In genomic region chr3:63986147-63986546, GRCh38 we compare ENCODE assay signal across 22 cellular contexts. TPM values are rescaled to one million over a fixed set of nuclear protein-coding genes. Genes with fewer than 3 reads are reported as not detected.
A peak's percentile ranks its signal among the peaks of the same experiment; 100 is the strongest.
DNase-seq lines count a peak whose midpoint lies in the region; ATAC-seq and TF ChIP-seq lines count a peak whose summit lies in the region.
"Had no signal": no experiment of that assay in that cellular context is flagged by ENCODE, and none has a peak within 500 bp of the region (broad histone marks: within the 10 kb centered on the region; RNA-seq: fewer than 3 reads in every experiment).

No MANE protein-coding gene starts in this region.

- no peak overlapping the region for H3K27ac ChIP-seq in MM.1S (ENCODE audit: low read length)

- no peak for ATAC-seq in stimulated activated effector memory CD8-positive, alpha-beta T cell treated with anti-CD3 and anti-CD28 coated beads, Interleukin-12 subunit alpha, Interleukin-12 subunit beta, amount 100 ng/mL, for 72 hours
- ATAC-seq in HG03159 (IDR thresholded peaks at IDR 0.05; ENCODE audit: unreplicated experiment) = no peak
- ATAC-seq: left cardiac atrium; sciatic nerve; SK-N-SH treated with all-trans-retinoic acid at 6 μM for 48 hours; stimulated activated naive CD8-positive, alpha-beta T cell treated with anti-CD3 and anti-CD28 coated beads, Interleukin-15, Interleukin-2, amounts not matched to agents 100 U/mL and 50 U/mL, for 24 hours had no signal

- H3K27me3 ChIP-seq in MM.1S (replicated peaks; ENCODE audit: insufficient read depth, low read length) = no peaks in the 10 kb centered on the region

- 0 out of 2 replicates have a peak, but pooled peaks cover 5% of the 10 kb centered on the region for H3K4me1 ChIP-seq in MM.1S (ENCODE audit: low read length)

- peaks cover 76% of the 10 kb centered on the region for H3K36me3 Mint-ChIP-seq in activated naive CD4-positive, alpha-beta T cell treated with anti-CD3 and anti-CD28 coated beads, Interleukin-2, amount 10 ng/mL, durations not matched to agents 7 days and 5 days
- peaks cover 58% of the 10 kb centered on the region for H3K36me3 Mint-ChIP-seq in activated T-helper 1 cell treated with anti-CD3 and anti-CD28 coated beads, Interleukin-12 subunit alpha, Interleukin-12 subunit beta, Interleukin-2, Interleukin-4 antibody, amounts not matched to agents 30 ng/mL and 10 ng/mL and 1 ng/mL, durations not matched to agents 14 hours and 24 hours and 36 hours (ENCODE audit: low read depth)
- H3K36me3 Mint-ChIP-seq in immature natural killer cell = peaks cover 31 to 68% (median 47%) of the 10 kb centered on the region in 3 donors
- peaks cover 27% of the 10 kb centered on the region for H3K36me3 Mint-ChIP-seq in stimulated activated effector memory CD8-positive, alpha-beta T cell treated with anti-CD3 and anti-CD28 coated beads, Interleukin-12 subunit alpha, Interleukin-12 subunit beta, amount 100 ng/mL, for 72 hours

- no peak overlapping the region for H3K4me2 ChIP-seq in MM.1S (ENCODE audit: low read depth, low read length)

- H3K27ac Mint-ChIP-seq in activated naive CD4-positive, alpha-beta T cell treated with anti-CD3 and anti-CD28 coated beads, Interleukin-2, amount 10 ng/mL, durations not matched to agents 7 days and 5 days = peak overlapping the region; percentile 35
- H3K27ac Mint-ChIP-seq in activated T-helper 1 cell treated with anti-CD3 and anti-CD28 coated beads, Interleukin-12 subunit alpha, Interleukin-12 subunit beta, Interleukin-2, Interleukin-4 antibody, amounts not matched to agents 30 ng/mL and 10 ng/mL and 1 ng/mL, durations not matched to agents 14 hours and 24 hours and 36 hours = peak overlapping the region; percentile 50
- peak overlapping the region in 4 of 6 donors; percentile 2 to 28 (median 20) for H3K27ac Mint-ChIP-seq in immature natural killer cell
- peak overlapping the region; percentile 67 for H3K27ac Mint-ChIP-seq in stimulated activated effector memory CD8-positive, alpha-beta T cell treated with anti-CD3 and anti-CD28 coated beads, Interleukin-12 subunit alpha, Interleukin-12 subunit beta, amount 100 ng/mL, for 72 hours
- H3K27ac Mint-ChIP-seq: type B pancreatic cell had no signal

- no peaks in the 10 kb centered on the region for H4K20me1 ChIP-seq in MM.1S (ENCODE audit: insufficient read depth, low read length)

- H3K9me2 ChIP-seq in MM.1S (replicated peaks; ENCODE audit: insufficient read depth, low read length) = no peaks in the 10 kb centered on the region

- H3F3A ChIP-seq in MM.1S (ENCODE audit: insufficient read depth, low read length) = no peaks in the 10 kb centered on the region

- TF ChIP-seq CTCF in MM.1S (IDR thresholded peaks at IDR 0.05; ENCODE audit: low read length) = no peak

- no peak overlapping the region for H2AFZ ChIP-seq in MM.1S (ENCODE audit: low read length)

- intact Hi-C loops in activated T-helper 1 cell treated with anti-CD3 and anti-CD28 coated beads, Interleukin-12 subunit alpha, Interleukin-12 subunit beta, Interleukin-2, Interleukin-4 antibody, amounts not matched to agents 30 ng/mL and 10 ng/mL and 1 ng/mL, durations not matched to agents 14 hours and 24 hours and 36 hours (cut with micrococcal nuclease) = no loop called here

- H3K9me3 ChIP-seq in MM.1S (replicated peaks; ENCODE audit: insufficient read depth, low read length) = no peaks in the 10 kb centered on the region

- no peak overlapping the region for H3K9ac ChIP-seq in MM.1S (ENCODE audit: low read length)

- DNase-seq in activated naive CD4-positive, alpha-beta T cell treated with anti-CD3 and anti-CD28 coated beads, Interleukin-2, amount 10 ng/mL, durations not matched to agents 7 days and 5 days = no peak
- DNase-seq in activated naive CD4-positive, alpha-beta T cell treated with Interleukin-2 at 50 U/mL for 16 hours = no peak
- no peak for DNase-seq in activated T-helper 1 cell treated with anti-CD3 and anti-CD28 coated beads, Interleukin-12 subunit alpha, Interleukin-12 subunit beta, Interleukin-2, Interleukin-4 antibody, amounts not matched to agents 30 ng/mL and 10 ng/mL and 1 ng/mL, durations not matched to agents 14 hours and 24 hours and 36 hours (ENCODE audit: low spot score)
- DNase-seq in immature natural killer cell (no peak), MM.1S (no peak), HK-2 (ENCODE audit: unreplicated experiment) (no peak)
- no peak for DNase-seq in stimulated activated effector memory CD8-positive, alpha-beta T cell treated with anti-CD3 and anti-CD28 coated beads, Interleukin-12 subunit alpha, Interleukin-12 subunit beta, amount 100 ng/mL, for 72 hours (ENCODE audit: low spot score in 2 of 2)
- DNase-seq: activated CD4-positive, alpha-beta T cell treated with anti-CD3 and anti-CD28 coated beads, Interleukin-2, amount 50 U/mL, for 4 hours; activated T-cell treated with anti-CD3 and anti-CD28 coated beads, Interleukin-2, amount 50 U/mL, for 48 hours; anterior cingulate cortex; DND-41; left cardiac atrium; midbrain; MV-4-11; NCI-H187; NCI-H446; occipital lobe; stimulated activated naive CD8-positive, alpha-beta T cell treated with anti-CD3 and anti-CD28 coated beads, Interleukin-15, Interleukin-2, amounts not matched to agents 100 U/mL and 50 U/mL, for 24 hours had no signal

- no peak overlapping the region for H3K4me3 Mint-ChIP-seq in activated naive CD4-positive, alpha-beta T cell treated with anti-CD3 and anti-CD28 coated beads, Interleukin-2, amount 10 ng/mL, durations not matched to agents 7 days and 5 days
- H3K4me3 Mint-ChIP-seq in activated T-helper 1 cell treated with anti-CD3 and anti-CD28 coated beads, Interleukin-12 subunit alpha, Interleukin-12 subunit beta, Interleukin-2, Interleukin-4 antibody, amounts not matched to agents 30 ng/mL and 10 ng/mL and 1 ng/mL, durations not matched to agents 14 hours and 24 hours and 36 hours = no peak overlapping the region
- H3K4me3 Mint-ChIP-seq in immature natural killer cell = no peak overlapping the region
- H3K4me3 Mint-ChIP-seq in stimulated activated effector memory CD8-positive, alpha-beta T cell treated with anti-CD3 and anti-CD28 coated beads, Interleukin-12 subunit alpha, Interleukin-12 subunit beta, amount 100 ng/mL, for 72 hours = no peak overlapping the region
- H3K4me3 Mint-ChIP-seq: type B pancreatic cell had no signal

- H3K4me3 ChIP-seq in MM.1S (ENCODE audit: low read length) = no peak overlapping the region

- no peaks in the 10 kb centered on the region for H3K79me2 ChIP-seq in MM.1S (ENCODE audit: low read length)

- H3K27me3 Mint-ChIP-seq in activated naive CD4-positive, alpha-beta T cell treated with anti-CD3 and anti-CD28 coated beads, Interleukin-2, amount 10 ng/mL, durations not matched to agents 7 days and 5 days = no peaks in the 10 kb centered on the region
- no peaks in the 10 kb centered on the region for H3K27me3 Mint-ChIP-seq in activated T-helper 1 cell treated with anti-CD3 and anti-CD28 coated beads, Interleukin-12 subunit alpha, Interleukin-12 subunit beta, Interleukin-2, Interleukin-4 antibody, amounts not matched to agents 30 ng/mL and 10 ng/mL and 1 ng/mL, durations not matched to agents 14 hours and 24 hours and 36 hours (ENCODE audit: insufficient read depth)
- peaks cover 0 to 1% (median 0%) of the 10 kb centered on the region in 3 donors for H3K27me3 Mint-ChIP-seq in immature natural killer cell (ENCODE audit: low read depth in 3 of 3)
- H3K27me3 Mint-ChIP-seq: type B pancreatic cell had no signal

- CTCF ChIA-PET in activated naive CD4-positive, alpha-beta T cell treated with anti-CD3 and anti-CD28 coated beads, Interleukin-2, amount 10 ng/mL, durations not matched to agents 7 days and 5 days (lab: Charles Lee) = interaction anchor here (1.2 kb wide), 1 partner anchor 24 kb away, joined by 4 read pairs; no protein-coding TSS in a partner anchor

- peaks cover 59% of the 10 kb centered on the region for H3K4me1 Mint-ChIP-seq in activated naive CD4-positive, alpha-beta T cell treated with anti-CD3 and anti-CD28 coated beads, Interleukin-2, amount 10 ng/mL, durations not matched to agents 7 days and 5 days
- H3K4me1 Mint-ChIP-seq in activated T-helper 1 cell treated with anti-CD3 and anti-CD28 coated beads, Interleukin-12 subunit alpha, Interleukin-12 subunit beta, Interleukin-2, Interleukin-4 antibody, amounts not matched to agents 30 ng/mL and 10 ng/mL and 1 ng/mL, durations not matched to agents 14 hours and 24 hours and 36 hours (ENCODE audit: low read depth) = peaks cover 41% of the 10 kb centered on the region
- H3K4me1 Mint-ChIP-seq in immature natural killer cell = peaks cover 26 to 68% of the 10 kb centered on the region in 2 donors
- peaks cover 25% of the 10 kb centered on the region for H3K4me1 Mint-ChIP-seq in stimulated activated effector memory CD8-positive, alpha-beta T cell treated with anti-CD3 and anti-CD28 coated beads, Interleukin-12 subunit alpha, Interleukin-12 subunit beta, amount 100 ng/mL, for 72 hours

- H3K36me3 ChIP-seq in MM.1S (replicated peaks; ENCODE audit: insufficient read depth, low read length) = 0 out of 2 replicates have a peak, but pooled peaks cover 2% of the 10 kb centered on the region

- H3K9me3 Mint-ChIP-seq in activated naive CD4-positive, alpha-beta T cell treated with anti-CD3 and anti-CD28 coated beads, Interleukin-2, amount 10 ng/mL, durations not matched to agents 7 days and 5 days = no peaks in the 10 kb centered on the region
- no peaks in the 10 kb centered on the region for H3K9me3 Mint-ChIP-seq in activated T-helper 1 cell treated with anti-CD3 and anti-CD28 coated beads, Interleukin-12 subunit alpha, Interleukin-12 subunit beta, Interleukin-2, Interleukin-4 antibody, amounts not matched to agents 30 ng/mL and 10 ng/mL and 1 ng/mL, durations not matched to agents 14 hours and 24 hours and 36 hours
- H3K9me3 Mint-ChIP-seq in immature natural killer cell = no peaks in the 10 kb centered on the region
- no peaks in the 10 kb centered on the region for H3K9me3 Mint-ChIP-seq in stimulated activated effector memory CD8-positive, alpha-beta T cell treated with anti-CD3 and anti-CD28 coated beads, Interleukin-12 subunit alpha, Interleukin-12 subunit beta, amount 100 ng/mL, for 72 hours
- H3K9me3 Mint-ChIP-seq: type B pancreatic cell had no signal

RNA-seq across cellular contexts. Expression of gene PSMD6, which starts 37.1 kb away (rescaled TPM):
- 133 and 137 TPM in 2 replicates for total RNA-seq in activated T-helper 1 cell treated with anti-CD3 and anti-CD28 coated beads, Interleukin-12 subunit alpha, Interleukin-12 subunit beta, Interleukin-2, Interleukin-4 antibody, amounts not matched to agents 30 ng/mL and 10 ng/mL and 1 ng/mL, durations not matched to agents 14 hours and 24 hours and 36 hours
- 100 to 1,000 TPM in 2 of 3 donors, 10 to 100 TPM in 1; 92.3 to 161 (median 124) TPM for polyA plus RNA-seq in immature natural killer cell
